1 cellular context compared by ENCODE assay signal in genomic region chr21:41836166-41837015, GRCh38.
TF ChIP-seq lines count a peak whose summit lies in the region.

No MANE protein-coding gene starts in this region.

TF ChIP-seq in SK-N-SH treated with all-trans-retinoic acid at 6 μM for 48 hours, 23 proteins besides CTCF, POLR2A, EP300 and RAD21 (continued from another document):
- TF ChIP-seq TSHZ2 (CRISPR knock-in tag; IDR thresholded peaks at IDR 0.05) (no peak), PPARA (CRISPR knock-in tag; IDR thresholded peaks at IDR 0.05; ENCODE audit: borderline replicate concordance) (no peak), ISL1 (CRISPR knock-in tag; IDR thresholded peaks at IDR 0.05) (no peak)
